ENCODE assay signal across 8 cellular contexts in the genomic region with DNA sequence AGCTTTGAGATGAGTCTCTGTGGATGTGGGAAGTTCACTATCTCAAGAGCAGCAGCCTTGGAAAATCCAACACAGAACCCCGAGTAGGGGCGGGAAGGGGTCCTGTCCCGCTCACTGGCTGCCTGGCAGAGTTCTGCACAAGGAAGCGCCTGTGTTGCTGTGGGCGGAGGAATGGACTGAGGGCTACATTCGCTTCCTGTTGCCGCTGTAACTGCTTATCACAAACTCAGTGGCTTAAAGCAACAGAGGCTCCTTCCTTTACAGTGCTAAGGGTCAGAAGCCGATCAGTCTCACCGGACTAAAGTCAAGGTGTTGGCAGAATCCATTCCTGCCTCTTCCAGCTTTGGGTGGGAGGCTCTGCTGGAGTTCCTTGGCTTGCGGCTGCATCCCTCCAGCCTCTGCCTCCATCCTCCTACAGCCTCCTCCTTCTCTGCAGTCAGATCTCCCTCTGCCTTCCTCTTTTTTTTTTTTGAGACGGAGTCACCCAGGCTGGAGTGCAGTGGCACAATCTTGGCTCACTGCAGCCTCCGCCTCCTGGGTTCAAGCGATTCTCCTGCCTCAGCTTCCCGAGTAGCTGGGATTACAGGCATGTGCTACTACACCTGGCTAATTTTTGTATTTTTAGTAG.
DNase-seq lines count a peak whose midpoint lies in the region; ATAC-seq and TF ChIP-seq lines count a peak whose summit lies in the region.

No MANE protein-coding gene starts in this region.

- DNase-seq in CD14-positive monocyte (ENCODE audit: low spot score) (no peak), heart right ventricle (no peak), DMS 273 treated with DMSO at 0.1 percent for 48 hours (lab: John Stamatoyannopoulos, UW) (no peak), hypothalamus (lab: John Stamatoyannopoulos, UW) (no peak), NCI-H2171 treated with DMSO at 0.1 percent for 48 hours (lab: John Stamatoyannopoulos, UW) (no peak)
- peak; percentile 80 for DNase-seq in activated CD4-positive, alpha-beta memory T cell treated with anti-CD3 and anti-CD28 coated beads for 36 hours

- H3K27ac ChIP-seq in heart right ventricle: peak overlapping the region in 9 of 10 donors; percentile 59 to 89 (median 74)

- H3K4me3 ChIP-seq in heart right ventricle: peak overlapping the region in 5 of 10 donors; percentile 7 to 36 (median 14)

- CTCF ChIA-PET in activated CD4-positive, alpha-beta memory T cell treated with anti-CD3 and anti-CD28 coated beads for 36 hours (lab: Charles Lee): interaction anchor here (1.4 to 2.4 kb wide), 4 partner anchors 12 to 27 kb away, joined by 4 to 17 read pairs (median 6); no protein-coding TSS in a partner anchor

- peak overlapping the region; percentile 65 to 85 for H3K4me3 Mint-ChIP-seq in CD14-positive monocyte
- peak overlapping the region; percentile 72 for H3K4me3 Mint-ChIP-seq in activated CD4-positive, alpha-beta memory T cell treated with anti-CD3 and anti-CD28 coated beads for 36 hours
- peak overlapping the region; percentile 76 for H3K4me3 Mint-ChIP-seq in stimulated activated naive CD8-positive, alpha-beta T cell treated with anti-CD3 and anti-CD28 coated beads, Interleukin-15, Interleukin-2, amounts not matched to agents 100 ng/mL and 50 ng/mL, for 24 hours

- H3K4me1 Mint-ChIP-seq in CD14-positive monocyte: peaks cover 93% of the 10 kb centered on the region
- peaks cover 84% of the 10 kb centered on the region for H3K4me1 Mint-ChIP-seq in activated CD4-positive, alpha-beta memory T cell treated with anti-CD3 and anti-CD28 coated beads for 36 hours (ENCODE audit: low read depth)
- peaks cover 91% of the 10 kb centered on the region for H3K4me1 Mint-ChIP-seq in stimulated activated naive CD8-positive, alpha-beta T cell treated with anti-CD3 and anti-CD28 coated beads, Interleukin-15, Interleukin-2, amounts not matched to agents 100 ng/mL and 50 ng/mL, for 24 hours (ENCODE audit: low read depth)

- no peaks in the 10 kb centered on the region for H3K27me3 ChIP-seq in heart right ventricle

- H3K9me3 Mint-ChIP-seq in CD14-positive monocyte: peaks cover 0 to 4% (median 3%) of the 10 kb centered on the region in 7 donors
- H3K9me3 Mint-ChIP-seq in activated CD4-positive, alpha-beta memory T cell treated with anti-CD3 and anti-CD28 coated beads for 36 hours: no peaks in the 10 kb centered on the region
- H3K9me3 Mint-ChIP-seq in stimulated activated naive CD8-positive, alpha-beta T cell treated with anti-CD3 and anti-CD28 coated beads, Interleukin-15, Interleukin-2, amounts not matched to agents 100 ng/mL and 50 ng/mL, for 24 hours: no peaks in the 10 kb centered on the region

- intact Hi-C loops in CD14-positive monocyte (cut with micrococcal nuclease) (no loop called here), heart right ventricle (cut with DNase I) (no loop called here)
- intact Hi-C loops in activated CD4-positive, alpha-beta memory T cell treated with anti-CD3 and anti-CD28 coated beads for 36 hours (cut with micrococcal nuclease): loop anchor here (1.0 to 2.0 kb wide), 4 partner anchors 7 to 113 kb away; no protein-coding TSS in a partner anchor

- H3K4me1 ChIP-seq in heart right ventricle: peaks cover 30 to 92% (median 73%) of the 10 kb centered on the region in 9 donors

- peak overlapping the region; percentile 85 to 96 (median 93) for H3K27ac Mint-ChIP-seq in CD14-positive monocyte
- H3K27ac Mint-ChIP-seq in activated CD4-positive, alpha-beta memory T cell treated with anti-CD3 and anti-CD28 coated beads for 36 hours: peak overlapping the region; percentile 98
- peak overlapping the region; percentile 93 for H3K27ac Mint-ChIP-seq in stimulated activated naive CD8-positive, alpha-beta T cell treated with anti-CD3 and anti-CD28 coated beads, Interleukin-15, Interleukin-2, amounts not matched to agents 100 ng/mL and 50 ng/mL, for 24 hours

- peaks cover 0 to 2% (median 0%) of the 10 kb centered on the region in 3 donors for H3K27me3 Mint-ChIP-seq in CD14-positive monocyte (ENCODE audit: low read depth in 3 of 3)
- no peaks in the 10 kb centered on the region for H3K27me3 Mint-ChIP-seq in activated CD4-positive, alpha-beta memory T cell treated with anti-CD3 and anti-CD28 coated beads for 36 hours
- no peaks in the 10 kb centered on the region for H3K27me3 Mint-ChIP-seq in stimulated activated naive CD8-positive, alpha-beta T cell treated with anti-CD3 and anti-CD28 coated beads, Interleukin-15, Interleukin-2, amounts not matched to agents 100 ng/mL and 50 ng/mL, for 24 hours

- 49 to 62% methylated on average over 14 of the region's 14 CpGs for WGBS in heart right ventricle, 2 donors

- peaks cover 0 to 6% (median 0%) of the 10 kb centered on the region in 9 donors for H3K36me3 ChIP-seq in heart right ventricle

- peak; percentile 11 for ATAC-seq in HG02840 (IDR thresholded peaks at IDR 0.05; ENCODE audit: low FRiP score, unreplicated experiment)
- peak in 7 of 8 donors; percentile 15 to 53 (median 38) for ATAC-seq in heart right ventricle

- POLR2A ChIA-PET in activated CD4-positive, alpha-beta memory T cell treated with anti-CD3 and anti-CD28 coated beads for 36 hours (lab: Charles Lee): interaction anchor here (1.3 to 3.8 kb wide), 9 partner anchors 11 to 512 kb away, joined by 3 to 43 read pairs (median 7); a partner anchor contains a TSS

- H3K9me3 ChIP-seq in heart right ventricle: no peaks in the 10 kb centered on the region

- TF ChIP-seq CTCF in CD14-positive monocyte (IDR thresholded peaks at IDR 0.05) (no peak), heart right ventricle (IDR thresholded peaks at IDR 0.05) (no peak)

- H3K36me3 Mint-ChIP-seq in CD14-positive monocyte: peaks cover 20 to 46% of the 10 kb centered on the region in 2 donors
- peaks cover 6% of the 10 kb centered on the region for H3K36me3 Mint-ChIP-seq in activated CD4-positive, alpha-beta memory T cell treated with anti-CD3 and anti-CD28 coated beads for 36 hours
- peaks cover 4% of the 10 kb centered on the region for H3K36me3 Mint-ChIP-seq in stimulated activated naive CD8-positive, alpha-beta T cell treated with anti-CD3 and anti-CD28 coated beads, Interleukin-15, Interleukin-2, amounts not matched to agents 100 ng/mL and 50 ng/mL, for 24 hours (ENCODE audit: low read depth)
